Comparison of ENCODE assay signal across 14 cellular contexts in the genomic region with DNA sequence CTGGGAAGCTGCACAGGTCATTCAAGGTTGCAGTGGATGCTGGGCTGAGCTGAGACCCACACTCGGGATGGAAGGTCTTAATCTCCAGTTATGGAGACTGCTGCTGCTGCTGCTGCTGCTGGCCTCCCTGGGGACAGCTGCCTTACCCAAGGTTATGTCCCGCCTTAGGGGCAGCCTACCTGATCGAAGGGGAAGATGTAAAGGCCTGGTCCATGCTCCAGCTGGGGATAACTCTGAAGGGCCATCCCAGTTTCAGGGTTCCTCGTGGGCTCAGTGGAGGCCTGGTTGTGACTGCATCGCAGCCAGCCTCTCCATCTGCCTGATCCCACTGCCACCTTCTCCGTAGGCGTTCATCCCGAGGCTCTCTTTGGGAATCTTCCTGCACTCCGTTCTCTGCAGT.
"Had no signal": no experiment of that assay in that cellular context is flagged by ENCODE, and none has a peak within 500 bp of the region (broad histone marks: within the 10 kb centered on the region; RNA-seq: fewer than 3 reads in every experiment).

No MANE protein-coding gene starts in this region.

- H3K9me3 ChIP-seq: stomach, thoracic aorta, transverse colon, uterus had no signal

- H3K9me3 Mint-ChIP-seq: naive thymus-derived CD8-positive, alpha-beta T cell had no signal

- ATAC-seq: foreskin keratinocyte; left cardiac atrium; left ventricle myocardium superior; naive thymus-derived CD8-positive, alpha-beta T cell had no signal

- H3K4me1 Mint-ChIP-seq: naive thymus-derived CD8-positive, alpha-beta T cell had no signal

- H3K27ac Mint-ChIP-seq: naive thymus-derived CD8-positive, alpha-beta T cell had no signal

- H3K36me3 ChIP-seq: stomach, thoracic aorta, transverse colon, uterus had no signal

- H3K27ac ChIP-seq: foreskin keratinocyte, stomach, thoracic aorta, transverse colon, uterus had no signal

- H3K4me3 Mint-ChIP-seq: naive thymus-derived CD8-positive, alpha-beta T cell had no signal

- H3K4me3 ChIP-seq: stomach, thoracic aorta, transverse colon, uterus had no signal

- H3K27me3 ChIP-seq: foreskin keratinocyte, stomach, transverse colon, uterus had no signal

- H3K36me3 Mint-ChIP-seq: naive thymus-derived CD8-positive, alpha-beta T cell had no signal

- DNase-seq: dermis blood vessel endothelial cell; erythroblast; foreskin keratinocyte; kidney; left cardiac atrium; left ventricle myocardium superior; naive thymus-derived CD8-positive, alpha-beta T cell; small intestine; stimulated activated CD4-positive, alpha-beta T cell treated with anti-CD3 and anti-CD28 coated beads, Interleukin-12 subunit alpha, Interleukin-12 subunit beta, amount 100 ng/mL, for 4 hours; stimulated activated naive CD4-positive, alpha-beta T cell; stomach; transverse colon had no signal

- H3K4me1 ChIP-seq: foreskin keratinocyte had no signal
